ENCODE assay signal across 1 cellular context in genomic region chr1:53122847-53123461, GRCh38.
TF ChIP-seq lines count a peak whose summit lies in the region.

No MANE protein-coding gene starts in this region.

TF ChIP-seq in K562, 482 proteins besides CTCF, POLR2A, EP300 and RAD21 (continued from another document):
- no peak for TF ChIP-seq ZC3H11A (IDR thresholded peaks at IDR 0.05; ENCODE audit: low read depth, low read length)
- TF ChIP-seq ZBTB11 (CRISPR knock-in tag; IDR thresholded peaks at IDR 0.05), result 0 out of 6 replicates have a peak, but pooled peaks of 1 of the 3 experiments have one; percentile 38
